Comparison of ENCODE assay signal across 20 cellular contexts in genomic region chrX:18129694-18130093, GRCh38.
"Had no signal": no experiment of that assay in that cellular context is flagged by ENCODE, and none has a peak within 500 bp of the region (broad histone marks: within the 10 kb centered on the region; RNA-seq: fewer than 3 reads in every experiment).

No MANE protein-coding gene starts in this region.

- H3K4me3 Mint-ChIP-seq: naive thymus-derived CD8-positive, alpha-beta T cell; stimulated activated naive B cell treated with anti-CD40 and anti-IgM and Interleukin-4, amounts not matched to agents 10 μg/mL and 1 μg/mL and 100 μg/mL, for 72 hours; stimulated activated naive CD8-positive, alpha-beta T cell treated with anti-CD3 and anti-CD28 coated beads, Interleukin-15, amount 100 ng/mL, for 72 hours had no signal

- H3K27me3 Mint-ChIP-seq: stimulated activated naive B cell treated with anti-CD40 and anti-IgM and Interleukin-4, amounts not matched to agents 10 μg/mL and 1 μg/mL and 100 μg/mL, for 72 hours; stimulated activated naive CD8-positive, alpha-beta T cell treated with anti-CD3 and anti-CD28 coated beads, Interleukin-15, amount 100 ng/mL, for 72 hours had no signal

- DNase-seq: cortex of kidney; dorsolateral prefrontal cortex; effector CD8-positive, alpha-beta T cell; heart right ventricle; hypothalamus; kidney glomerular epithelial cell; mammary epithelial cell; mucosa of descending colon; naive thymus-derived CD8-positive, alpha-beta T cell; psoas muscle; stimulated activated CD4-positive, alpha-beta T cell treated with anti-CD3 and anti-CD28 coated beads, Interleukin-2, amount 100 ng/mL, for 24 hours; stimulated activated CD4-positive, alpha-beta T cell treated with anti-CD3 and anti-CD28 coated beads, Interleukin-4, amount 100 ng/mL, for 4 hours; stimulated activated naive B cell treated with anti-CD40 and anti-IgM and Interleukin-4, amounts not matched to agents 10 μg/mL and 1 μg/mL and 100 μg/mL, for 72 hours; stimulated activated naive CD8-positive, alpha-beta T cell treated with anti-CD3 and anti-CD28 coated beads, Interleukin-15, amount 100 ng/mL, for 72 hours; testis had no signal

- H3K4me3 ChIP-seq: dorsolateral prefrontal cortex, heart right ventricle, mucosa of descending colon, psoas muscle, testis, tibial nerve had no signal

- H3K27me3 ChIP-seq: neutrophil, testis, tibial nerve had no signal

- H3K9me3 ChIP-seq: heart right ventricle, mucosa of descending colon, neutrophil, psoas muscle, testis, tibial nerve had no signal

- H3K9me3 Mint-ChIP-seq: stimulated activated naive CD8-positive, alpha-beta T cell treated with anti-CD3 and anti-CD28 coated beads, Interleukin-15, amount 100 ng/mL, for 72 hours had no signal

- ATAC-seq: esophagus mucosa; heart right ventricle; left lobe of liver; mucosa of descending colon; naive thymus-derived CD8-positive, alpha-beta T cell; psoas muscle; sciatic nerve; stimulated activated naive B cell treated with anti-CD40 and anti-IgM and Interleukin-4, amounts not matched to agents 10 μg/mL and 1 μg/mL and 100 μg/mL, for 72 hours; stimulated activated naive CD8-positive, alpha-beta T cell treated with anti-CD3 and anti-CD28 coated beads, Interleukin-15, amount 100 ng/mL, for 72 hours had no signal

- H3K36me3 ChIP-seq: heart right ventricle, neutrophil, tibial nerve had no signal

- H3K4me1 Mint-ChIP-seq: naive thymus-derived CD8-positive, alpha-beta T cell; stimulated activated naive B cell treated with anti-CD40 and anti-IgM and Interleukin-4, amounts not matched to agents 10 μg/mL and 1 μg/mL and 100 μg/mL, for 72 hours; stimulated activated naive CD8-positive, alpha-beta T cell treated with anti-CD3 and anti-CD28 coated beads, Interleukin-15, amount 100 ng/mL, for 72 hours had no signal

- H3K36me3 Mint-ChIP-seq: naive thymus-derived CD8-positive, alpha-beta T cell; stimulated activated naive B cell treated with anti-CD40 and anti-IgM and Interleukin-4, amounts not matched to agents 10 μg/mL and 1 μg/mL and 100 μg/mL, for 72 hours had no signal
